In genomic region chr12:54386781-54387467, GRCh38 we compare ENCODE assay signal across 1 cellular context.
A peak's percentile ranks its signal among the peaks of the same experiment; 100 is the strongest.
TF ChIP-seq lines count a peak whose summit lies in the region.

No MANE protein-coding gene starts in this region.

TF ChIP-seq in K562, 482 proteins besides CTCF, POLR2A, EP300 and RAD21 (continued from another document):
- peak; percentile 34 for TF ChIP-seq VEZF1 (CRISPR knock-in tag; IDR thresholded peaks at IDR 0.05)
